Comparison of ENCODE assay signal across 23 cellular contexts in genomic region chr4:39004818-39005217, GRCh38. TPM values are rescaled to one million over a fixed set of nuclear protein-coding genes. Genes with fewer than 3 reads are reported as not detected.
"Had no signal": no experiment of that assay in that cellular context is flagged by ENCODE, and none has a peak within 500 bp of the region (broad histone marks: within the 10 kb centered on the region; RNA-seq: fewer than 3 reads in every experiment).

No MANE protein-coding gene starts in this region.

- H3K27ac Mint-ChIP-seq: activated CD4-positive, alpha-beta T cell treated with anti-CD3 and anti-CD28 coated beads for 36 hours; activated naive CD8-positive, alpha-beta T cell treated with anti-CD3 and anti-CD28 coated beads, Interleukin-2, amount 50 U/mL, for 24 hours; brain had no signal

- H3K4me1 Mint-ChIP-seq: brain had no signal

- H3K36me3 Mint-ChIP-seq: brain had no signal

- H3K4me3 Mint-ChIP-seq: activated CD4-positive, alpha-beta T cell treated with anti-CD3 and anti-CD28 coated beads for 36 hours; activated naive CD8-positive, alpha-beta T cell treated with anti-CD3 and anti-CD28 coated beads, Interleukin-2, amount 50 U/mL, for 24 hours; brain; central memory CD8-positive, alpha-beta T cell had no signal

- H3K27me3 Mint-ChIP-seq: activated CD4-positive, alpha-beta T cell treated with anti-CD3 and anti-CD28 coated beads for 36 hours; activated naive CD8-positive, alpha-beta T cell treated with anti-CD3 and anti-CD28 coated beads, Interleukin-2, amount 50 U/mL, for 24 hours; central memory CD8-positive, alpha-beta T cell had no signal

- DNase-seq: activated CD4-positive, alpha-beta T cell treated with anti-CD3 and anti-CD28 coated beads for 36 hours; activated CD8-positive, alpha-beta memory T cell treated with anti-CD3 and anti-CD28 coated beads for 24 hours; activated effector memory CD4-positive, alpha-beta T cell treated with anti-CD3 and anti-CD28 coated beads, Interleukin-2, amount 50 U/mL, for 16 hours; activated naive CD4-positive, alpha-beta T cell treated with Interleukin-2 at 50 U/mL for 16 hours; activated naive CD8-positive, alpha-beta T cell treated with anti-CD3 and anti-CD28 coated beads, Interleukin-2, amount 50 U/mL, for 24 hours; amygdala; Karpas-422; MM.1S; NCI-H1105; NCI-H1436; NCI-H1694 treated with DMSO at 0.1 percent for 48 hours; NCI-H2029 treated with DMSO at 0.1 percent for 48 hours; NCI-H510A treated with DMSO at 0.1 percent for 48 hours; NCI-H69; NK-92 treated with Interleukin-12 subunit alpha and Interleukin-12 subunit beta, amount 100 ng/mL, for 24 hours; Peyer's patch; SHP77 treated with DMSO at 0.1 percent for 48 hours; T-helper 2 cell had no signal

- ATAC-seq: activated CD4-positive, alpha-beta T cell treated with anti-CD3 and anti-CD28 coated beads for 36 hours; activated naive CD4-positive, alpha-beta T cell treated with anti-CD3 and anti-CD28 coated beads, Interleukin-2, amount 50 U/mL, for 72 hours; activated naive CD8-positive, alpha-beta T cell treated with anti-CD3 and anti-CD28 coated beads, Interleukin-2, amount 50 U/mL, for 24 hours; K562 had no signal

RNA-seq across cellular contexts. Expression of gene TMEM156, which starts 27.4 kb away (rescaled TPM):
- total RNA-seq: SK-MEL-5 had no signal
